1 cellular context compared by ENCODE assay signal in genomic region chr15:58737298-58737697, GRCh38.
TF ChIP-seq lines count a peak whose summit lies in the region.

No MANE protein-coding gene starts in this region.

TF ChIP-seq in WTC11, 78 proteins besides CTCF, POLR2A, EP300 and RAD21 (continued from another document):
- TF ChIP-seq E2F5 (CRISPR knock-in tag; IDR thresholded peaks at IDR 0.05) (no peak), SP1 (CRISPR knock-in tag; conservative IDR thresholded peaks at IDR 0.05) (no peak), HMGA2 (CRISPR knock-in tag; IDR thresholded peaks at IDR 0.05) (no peak), SOX15 (CRISPR knock-in tag; IDR thresholded peaks at IDR 0.05) (no peak), ZNF532 (CRISPR knock-in tag; IDR thresholded peaks at IDR 0.05; ENCODE audit: borderline replicate concordance) (no peak), CREB1 (CRISPR knock-in tag; IDR thresholded peaks at IDR 0.05) (no peak)
